In the genomic region with DNA sequence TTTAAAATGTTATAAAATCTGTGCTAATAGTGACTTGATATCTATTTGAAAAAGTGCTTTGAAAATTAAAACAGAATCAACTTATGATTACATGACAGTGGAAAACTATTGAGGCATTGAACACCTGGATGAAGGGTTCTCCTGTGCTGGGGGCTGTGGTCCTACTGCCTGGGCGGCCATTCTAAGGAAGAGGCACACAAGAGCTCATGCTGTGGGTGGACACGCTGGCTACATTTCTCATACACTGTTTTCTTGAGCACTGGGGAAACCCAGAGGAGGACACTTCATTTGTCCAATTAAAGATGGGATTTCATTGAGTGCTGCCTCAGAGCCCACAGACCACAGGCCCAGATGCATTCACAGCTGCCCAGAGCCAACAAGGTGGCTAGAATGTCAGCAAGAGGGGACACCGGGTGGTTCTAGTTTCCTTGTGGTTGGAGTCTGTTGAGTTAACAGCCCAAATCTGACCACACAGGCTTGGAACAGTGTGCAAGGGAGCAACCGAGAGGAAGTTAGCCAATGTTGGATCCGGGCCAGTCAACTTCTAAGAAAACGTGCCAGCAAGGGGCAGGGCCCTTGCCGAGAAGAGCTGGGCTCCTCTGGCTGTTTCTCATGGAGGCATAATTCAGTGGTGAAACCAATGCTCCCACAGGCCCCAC, we compare ENCODE assay signal across 9 cellular contexts. TPM values are rescaled to one million over a fixed set of nuclear protein-coding genes. Genes with fewer than 3 reads are reported as not detected.
DNase-seq lines count a peak whose midpoint lies in the region; ATAC-seq and TF ChIP-seq lines count a peak whose summit lies in the region.
"Had no signal": no experiment of that assay in that cellular context is flagged by ENCODE, and none has a peak within 500 bp of the region (broad histone marks: within the 10 kb centered on the region; RNA-seq: fewer than 3 reads in every experiment).

No MANE protein-coding gene starts in this region.

- no peak overlapping the region for H3K9ac ChIP-seq in H9 (ENCODE audit: extremely low read depth, insufficient read length, low read length)

- no peaks in the 10 kb centered on the region for H3K27me3 ChIP-seq in H9 (ENCODE audit: insufficient read depth, low read length)

- H3K4me1 Mint-ChIP-seq in H9: peaks cover 14 to 20% of the 10 kb centered on the region in 2 experiments

- no peak overlapping the region for H3K4me3 Mint-ChIP-seq in H9

- H3K27ac ChIP-seq in skin epidermis (peak overlapping the region in 11 of 21 experiments; percentile 19 to 82 (median 56)), H9 (ENCODE audit: insufficient read length, low read depth, low read length) (no peak overlapping the region)
- H3K27ac ChIP-seq: SK-N-MC had no signal

- H2BK15ac ChIP-seq in H9 (ENCODE audit: low read depth, low read length): no peak overlapping the region

- H3K4me2 ChIP-seq in H9 (ENCODE audit: insufficient read depth, insufficient read length, low read length): no peak overlapping the region

- H2BK20ac ChIP-seq in H9 (ENCODE audit: low read depth, low read length, poor library complexity, severe bottlenecking): no peak overlapping the region

- H3K18ac ChIP-seq in H9 (ENCODE audit: insufficient read length, low read depth, low read length): no peak overlapping the region

- H2AFZ ChIP-seq in H9 (ENCODE audit: low read length): no peak overlapping the region

- H3K27me3 Mint-ChIP-seq in H9 (ENCODE audit: low read depth): no peaks in the 10 kb centered on the region

- no peak overlapping the region for H3K23ac ChIP-seq in H9 (ENCODE audit: insufficient read length, low read depth, low read length)

- H3K23me2 ChIP-seq in H9 (ENCODE audit: insufficient read length, low read depth, low read length, poor library complexity, severe bottlenecking): no peaks in the 10 kb centered on the region

- no peak overlapping the region for H2BK12ac ChIP-seq in H9 (ENCODE audit: insufficient read length, low read depth, low read length)

- H4K20me1 ChIP-seq in H9 (ENCODE audit: control insufficient read depth, insufficient read depth, insufficient read length): no peaks in the 10 kb centered on the region

- H3K27ac Mint-ChIP-seq in H9: 0 out of 7 replicates have a peak overlapping the region, but pooled peaks of 1 of the 3 experiments have one; percentile 38

- intact Hi-C loops in Right ventricle myocardium inferior (cut with DNase I): no loop called here

- no peak overlapping the region for H3K4me3 ChIP-seq in skin epidermis
- H3K4me3 ChIP-seq: SK-N-MC had no signal

- H3K79me1 ChIP-seq in H9 (ENCODE audit: insufficient read depth, low read depth, low read length, poor library complexity, severe bottlenecking): no peaks in the 10 kb centered on the region

- H3T11ph ChIP-seq in H9 (ENCODE audit: low read length): no peak overlapping the region

- H3K4me1 ChIP-seq in H9 (ENCODE audit: insufficient read depth, low read length): 0 out of 2 replicates have a peak, but pooled peaks cover 4% of the 10 kb centered on the region

- no peaks in the 10 kb centered on the region; a peak in 1 of 7 replicates for H3K36me3 Mint-ChIP-seq in H9 (ENCODE audit: insufficient read depth in 1 of 3, low read depth in 3 of 3)

- H3K56ac ChIP-seq in H9 (ENCODE audit: insufficient read length, low read depth, low read length): no peak overlapping the region

- WGBS in H9 (ENCODE audit: extremely low coverage, insufficient read length, low lambda C conversion rate): no CpG with 5 or more reads among the region's 7 CpGs

- H3K4ac ChIP-seq in H9 (ENCODE audit: low read depth, low read length): no peak overlapping the region

- DNase-seq in ELR (ENCODE audit: low read depth) (peak; percentile 23), NOMO-1 treated with dmso at 0.1 percent for 144 hours (lab: John Stamatoyannopoulos, UW; ENCODE audit: unreplicated experiment) (peak; percentile 98), Right ventricle myocardium inferior (ENCODE audit: missing footprints) (peak; percentile 91), H9 (no peak)
- peak; percentile 3 for DNase-seq in activated T-helper 9 cell treated with anti-CD3 and anti-CD28 coated beads, Interleukin-2, amount 50 U/mL, for 16 hours (ENCODE audit: low read depth)

- no peak overlapping the region for H4K8ac ChIP-seq in H9 (replicated peaks; ENCODE audit: insufficient read length, low read depth, low read length)

- H3K9me3 ChIP-seq in H9 (ENCODE audit: control insufficient read depth, low read depth, low read length): no peaks in the 10 kb centered on the region

- no peaks in the 10 kb centered on the region for H3K79me2 ChIP-seq in H9 (ENCODE audit: insufficient read depth, low read length)

- H4K91ac ChIP-seq in H9 (ENCODE audit: insufficient read length, low read depth, low read length): no peak overlapping the region

- no peaks in the 10 kb centered on the region; a peak in 1 of 5 replicates for H3K9me3 Mint-ChIP-seq in H9

- H2BK120ac ChIP-seq in H9 (ENCODE audit: low read depth, low read length, poor library complexity, severe bottlenecking): no peak overlapping the region

- no peak overlapping the region for H2BK5ac ChIP-seq in H9 (ENCODE audit: insufficient read length, low read length)

- H3K14ac ChIP-seq in H9 (ENCODE audit: insufficient read depth, low read length): no peak overlapping the region

- H4K5ac ChIP-seq in H9 (ENCODE audit: insufficient read length, low read depth, low read length): no peak overlapping the region

- ATAC-seq in HG02678 (IDR thresholded peaks at IDR 0.05; ENCODE audit: unreplicated experiment) (peak; percentile 78), Right ventricle myocardium inferior (peak; percentile 94), GM18873 (IDR thresholded peaks at IDR 0.05; ENCODE audit: low FRiP score, unreplicated experiment) (no peak)

- H2AK5ac ChIP-seq in H9 (ENCODE audit: insufficient read length, low read length): no peak overlapping the region

- no peak for TF ChIP-seq CTCF in H9 (conservative IDR thresholded peaks at IDR 0.05)

RNA-seq across cellular contexts. Expression of a gene that starts 35.1 kb away (rescaled TPM):
- total RNA-seq in Right ventricle myocardium inferior (6.1 TPM), H9 (2021) (64.4 and 68.3 TPM in 2 replicates)
